Comparison of ENCODE assay signal across 34 cellular contexts in genomic region chr4:126682250-126682649, GRCh38.
"Had no signal": no experiment of that assay in that cellular context is flagged by ENCODE, and none has a peak within 500 bp of the region (broad histone marks: within the 10 kb centered on the region; RNA-seq: fewer than 3 reads in every experiment).

No MANE protein-coding gene starts in this region.

- H3K27me3 ChIP-seq: adrenal gland, ascending aorta, body of pancreas, brain microvascular endothelial cell, breast epithelium had no signal

- ATAC-seq: activated naive CD4-positive, alpha-beta T cell treated with anti-CD3 and anti-CD28 coated beads, Interleukin-2, amount 50 U/mL, for 72 hours; activated naive CD8-positive, alpha-beta T cell treated with anti-CD3 and anti-CD28 coated beads, Interleukin-2, amount 50 U/mL, for 24 hours; activated T-cell treated with anti-CD3 and anti-CD28 coated beads, Interleukin-2, amount 50 U/mL, for 4 hours; activated T-cell treated with anti-CD3 and anti-CD28 coated beads, Interleukin-2, amount 50 U/mL, for 72 hours; activated T-helper 17 cell treated with anti-CD3 and anti-CD28 coated beads, Interleukin-2, amount 50 U/mL, for 72 hours; body of pancreas had no signal

- H3K4me3 ChIP-seq: adrenal gland, ascending aorta, body of pancreas, breast epithelium, cardiac muscle cell had no signal

- H3K36me3 ChIP-seq: adrenal gland, ascending aorta, brain microvascular endothelial cell, breast epithelium, cardiac muscle cell had no signal

- DNase-seq: activated effector memory CD4-positive, alpha-beta T cell treated with anti-CD3 and anti-CD28 coated beads, Interleukin-2, amount 50 U/mL, for 16 hours; activated effector memory CD4-positive, alpha-beta T cell treated with Interleukin-2 at 50 U/mL for 16 hours; activated gamma-delta T cell; activated gamma-delta T cell treated with Interleukin-2 at 50 U/mL for 16 hours; activated naive CD4-positive, alpha-beta T cell; activated naive CD4-positive, alpha-beta T cell treated with anti-CD3 and anti-CD28 coated beads for 36 hours; activated naive CD4-positive, alpha-beta T cell treated with anti-CD3 and anti-CD28 coated beads, Interleukin-2, amount 10 ng/mL, durations not matched to agents 7 days and 5 days; activated naive CD4-positive, alpha-beta T cell treated with anti-CD3 and anti-CD28 coated beads, Interleukin-2, amount 50 U/mL, for 16 hours; activated naive CD4-positive, alpha-beta T cell treated with Interleukin-2 at 50 U/mL for 16 hours; activated naive CD8-positive, alpha-beta T cell treated with anti-CD3 and anti-CD28 coated beads for 36 hours; activated naive CD8-positive, alpha-beta T cell treated with anti-CD3 and anti-CD28 coated beads, Interleukin-2, amount 10 ng/mL, durations not matched to agents 7 days and 5 days; activated naive CD8-positive, alpha-beta T cell treated with anti-CD3 and anti-CD28 coated beads, Interleukin-2, amount 50 U/mL, for 24 hours; activated T-cell treated with anti-CD3 and anti-CD28 coated beads, Interleukin-2, amount 50 U/mL, for 1 hour; activated T-cell treated with anti-CD3 and anti-CD28 coated beads, Interleukin-2, amount 50 U/mL, for 24 hours; activated T-cell treated with anti-CD3 and anti-CD28 coated beads, Interleukin-2, amount 50 U/mL, for 4 hours; activated T-cell treated with anti-CD3 and anti-CD28 coated beads, Interleukin-2, amount 50 U/mL, for 48 hours; activated T-cell treated with anti-CD3 and anti-CD28 coated beads, Interleukin-2, amount 50 U/mL, for 72 hours; adrenal gland; amniotic stem cell; amygdala; anterior cingulate cortex; aorta; body of pancreas; brain microvascular endothelial cell; caudate nucleus; central memory CD4-positive, alpha-beta T cell; cerebellar nuclear complex had no signal

- FAIRE-seq: astrocyte, bronchial epithelial cell had no signal

- H3K4me1 ChIP-seq: adrenal gland, ascending aorta, body of pancreas, breast epithelium had no signal

- H3K9me3 ChIP-seq: adrenal gland, ascending aorta, body of pancreas, breast epithelium had no signal

- H3K27ac ChIP-seq: adrenal gland, ascending aorta, body of pancreas, brain microvascular endothelial cell, breast epithelium, cardiac muscle cell had no signal
